ENCODE assay signal across 19 cellular contexts in genomic region chr2:237289134-237289533, GRCh38.
A peak's percentile ranks its signal among the peaks of the same experiment; 100 is the strongest.
DNase-seq lines count a peak whose midpoint lies in the region; ATAC-seq, FAIRE-seq and TF ChIP-seq lines count a peak whose summit lies in the region.
"Had no signal": no experiment of that assay in that cellular context is flagged by ENCODE, and none has a peak within 500 bp of the region (broad histone marks: within the 10 kb centered on the region; RNA-seq: fewer than 3 reads in every experiment).

No MANE protein-coding gene starts in this region.

- no peaks in the 10 kb centered on the region for H3K9me1 ChIP-seq in keratinocyte (ENCODE audit: control insufficient read depth, extremely low read depth, insufficient read depth, low read length)

- H2BK120ac ChIP-seq in trophoblast cell (ENCODE audit: insufficient read depth, low read length, poor library complexity): peak overlapping the region; percentile 73

- H3K4me2 ChIP-seq in keratinocyte (ENCODE audit: control insufficient read depth, extremely low read depth, insufficient read depth, low read depth, low read length) (no peak overlapping the region), trophoblast cell (ENCODE audit: low read length) (no peak overlapping the region)
- H3K4me2 ChIP-seq: BLaER1, GM23338 had no signal

- peak; percentile 23 for FAIRE-seq in keratinocyte (lab: Jason Lieb, UNC)
- FAIRE-seq: G401.6, GM12892 had no signal

- peak overlapping the region; percentile 93 for H2BK12ac ChIP-seq in trophoblast cell (ENCODE audit: low read length)

- H3K4me1 ChIP-seq in Panc1 (ENCODE audit: control insufficient read depth, insufficient read depth, low read length): peaks cover 26% of the 10 kb centered on the region
- peaks cover 18% of the 10 kb centered on the region for H3K4me1 ChIP-seq in keratinocyte (ENCODE audit: control insufficient read depth, extremely low read depth, insufficient read depth, low read length)
- H3K4me1 ChIP-seq in trophoblast cell (ENCODE audit: control insufficient read depth in 1 of 2, insufficient read depth in 2 of 2, low read length in 2 of 2): peaks cover 4 to 5% of the 10 kb centered on the region in 2 experiments
- peaks cover 18 to 29% (median 22%) of the 10 kb centered on the region in 4 donors for H3K4me1 ChIP-seq in transverse colon

- intact Hi-C loops in Panc1 (cut with micrococcal nuclease; ENCODE audit: unreplicated experiment) (no loop called here), transverse colon (cut with DNase I; ENCODE audit: low total_unique reads) (no loop called here)

- peak overlapping the region; percentile 67 for H3K18ac ChIP-seq in trophoblast cell (ENCODE audit: low read length)

- H3K14ac ChIP-seq in trophoblast cell (ENCODE audit: low read length): peak overlapping the region; percentile 68

- in situ Hi-C loops in Panc1 (cut with HindIII; ENCODE audit: low pct_unique_long_range_greater_than_20kb, low sequenced_read_pairs) (no loop called here), transverse colon (cut with MboI; ENCODE audit: low pct_ligation_motif_present in 1 of 4, low pct_unique_long_range_greater_than_20kb in 1 of 4, low sequenced_read_pairs in 3 of 4) (no loop called here)

- H3K27ac ChIP-seq in Panc1 (ENCODE audit: low read length) (peak overlapping the region; percentile 65; the same call in 1 of the 2 replicates), keratinocyte (ENCODE audit: control insufficient read depth, insufficient read depth, low read length) (no peak overlapping the region), trophoblast cell (ENCODE audit: low read depth, low read length) (peak overlapping the region; percentile 5), transverse colon (peak overlapping the region; percentile 78 to 87 (median 83))
- H3K27ac ChIP-seq: BLaER1 had no signal

- H3K27me3 ChIP-seq in Panc1 (ENCODE audit: control insufficient read depth, insufficient read depth, low read length) (no peaks in the 10 kb centered on the region), keratinocyte (ENCODE audit: control insufficient read depth, extremely low read depth, insufficient read depth, low read length) (peaks cover 2% of the 10 kb centered on the region), trophoblast cell (ENCODE audit: insufficient read depth, low read length) (no peaks in the 10 kb centered on the region), transverse colon (peaks cover 6% of the 10 kb centered on the region)

- CTCF ChIA-PET in Panc1 (lab: Charles Lee): interaction anchor here (0.6 kb wide), 1 partner anchor 452 kb away, joined by 3 read pairs; no protein-coding TSS in a partner anchor

- peak overlapping the region; percentile 43 for H4K8ac ChIP-seq in trophoblast cell (ENCODE audit: low read depth, low read length)

- no peak for TF ChIP-seq POLR2A in transverse colon (IDR thresholded peaks at IDR 0.05)

- H3K4ac ChIP-seq in trophoblast cell (ENCODE audit: low read depth, low read length): peak overlapping the region; percentile 64

- H2AFZ ChIP-seq in keratinocyte (ENCODE audit: control insufficient read depth, low read length) (no peak overlapping the region), trophoblast cell (ENCODE audit: insufficient read depth, low read length, poor library complexity) (no peak overlapping the region)
- H2AFZ ChIP-seq: GM23338 had no signal

- DNase-seq in Panc1 (ENCODE audit: low read depth, low spot score): no peak
- DNase-seq in keratinocyte (ENCODE audit: low read depth, low spot score): no peak
- DNase-seq in trophoblast cell: no peak
- no peak for DNase-seq in transverse colon
- DNase-seq in activated effector memory CD4-positive, alpha-beta T cell treated with Interleukin-2 at 50 U/mL for 16 hours: no peak
- DNase-seq in DMS153 treated with DMSO at 0.1 percent for 48 hours (lab: John Stamatoyannopoulos, UW; ENCODE audit: unreplicated experiment): no peak
- DNase-seq in GM10266 (ENCODE audit: extremely low spot score): no peak
- DNase-seq: KG1, NCI-H1092, NCI-H1694, NCI-H2107, NCI-H226, NCI-H748 treated with DMSO at 0.1 percent for 48 hours had no signal

- peak overlapping the region; percentile 91 for H4K91ac ChIP-seq in trophoblast cell (ENCODE audit: low read depth, low read length)

- H3K4me3 ChIP-seq in Panc1 (ENCODE audit: low read depth in 2 of 2, low read length in 2 of 2) (no peak overlapping the region), keratinocyte (ENCODE audit: control insufficient read depth in 2 of 3, extremely low read depth in 1 of 3, insufficient read depth in 2 of 3, low read depth in 1 of 3, low read length in 3 of 3) (no peak overlapping the region), trophoblast cell (ENCODE audit: low read depth, low read length) (no peak overlapping the region), transverse colon (no peak overlapping the region)
- H3K4me3 ChIP-seq: BLaER1, GM23338 had no signal

- no TSS peak for BruUV-seq in Panc1 (replicated peaks; lab: Mats Ljungman, UMichigan)

- H3K36me3 ChIP-seq in Panc1 (ENCODE audit: control insufficient read depth, insufficient read depth, low read length): no peaks in the 10 kb centered on the region
- H3K36me3 ChIP-seq in keratinocyte (ENCODE audit: control insufficient read depth in 2 of 2, extremely low read depth in 1 of 2, insufficient read depth in 2 of 2, low read length in 2 of 2): no peaks in the 10 kb centered on the region
- no peaks in the 10 kb centered on the region for H3K36me3 ChIP-seq in trophoblast cell (ENCODE audit: control insufficient read depth in 1 of 2, insufficient read depth in 2 of 2, low read length in 2 of 2)
- H3K36me3 ChIP-seq in transverse colon: no peaks in the 10 kb centered on the region
- H3K36me3 ChIP-seq: BLaER1 had no signal

- H4K20me1 ChIP-seq in keratinocyte (ENCODE audit: control insufficient read depth, extremely low read depth, insufficient read depth, low read length): no peaks in the 10 kb centered on the region
- H4K20me1 ChIP-seq: BLaER1 had no signal

- peak overlapping the region; percentile 36 for H2AK5ac ChIP-seq in trophoblast cell (ENCODE audit: low read length)

- peaks cover 39% of the 10 kb centered on the region for H3K79me1 ChIP-seq in trophoblast cell (ENCODE audit: low read length)

- H3K9ac ChIP-seq in keratinocyte (ENCODE audit: control insufficient read depth, extremely low read depth, insufficient read depth, low read length): no peak overlapping the region
- H3K9ac ChIP-seq in trophoblast cell (ENCODE audit: low read length): no peak overlapping the region
- H3K9ac ChIP-seq: BLaER1 had no signal

- H4K12ac ChIP-seq in trophoblast cell (ENCODE audit: low read depth, low read length): no peak overlapping the region

- dilution Hi-C loops in keratinocyte (cut with MboI; ENCODE audit: extremely low pct_ligation_motif_present, low sequenced_read_pairs): no loop called here

- WGBS in trophoblast cell (ENCODE audit: extremely low coverage, insufficient coverage, insufficient read length): no CpG with 5 or more reads among the region's 7 CpGs
- WGBS in transverse colon (ENCODE audit: low coverage in 1 of 2), 2 donors: 41 to 54% methylated on average over 3 to 7 of the region's 7 CpGs

- no peak for ATAC-seq in Panc1
- ATAC-seq: GM23338, Right ventricle myocardium inferior, SK-N-SH treated with all-trans-retinoic acid at 6 μM for 48 hours had no signal

- POLR2A ChIA-PET in Panc1 (lab: Charles Lee): no interaction called here

- TF ChIP-seq EP300 in transverse colon (IDR thresholded peaks at IDR 0.05; ENCODE audit: low read depth): no peak

- no peak overlapping the region for H3K23ac ChIP-seq in trophoblast cell (ENCODE audit: low read length)

- peak overlapping the region; percentile 44 for H2BK5ac ChIP-seq in trophoblast cell (ENCODE audit: low read depth, low read length, poor library complexity)

- H3K79me2 ChIP-seq in keratinocyte (ENCODE audit: control insufficient read depth, insufficient read depth, low read length): no peaks in the 10 kb centered on the region
- H3K79me2 ChIP-seq in trophoblast cell (ENCODE audit: control insufficient read depth, insufficient read depth, low read length, poor library complexity): peaks cover 5% of the 10 kb centered on the region

- H3K9me3 ChIP-seq in Panc1 (ENCODE audit: control insufficient read depth, insufficient read depth, low read depth, low read length) (no peaks in the 10 kb centered on the region; the same call in 1 of the 2 replicates), keratinocyte (ENCODE audit: control insufficient read depth, low read depth, low read length) (no peaks in the 10 kb centered on the region), trophoblast cell (ENCODE audit: insufficient read depth, low read depth, low read length) (no peaks in the 10 kb centered on the region), transverse colon (no peaks in the 10 kb centered on the region)

- TF ChIP-seq CTCF in Panc1 (IDR thresholded peaks at IDR 0.05) (no peak), keratinocyte (optimal IDR thresholded peaks at IDR 0.05 in 1 of 3, IDR thresholded peaks at IDR 0.05 in 1 of 3, conservative IDR thresholded peaks at IDR 0.05 in 1 of 3; ENCODE audit: extremely low read depth in 1 of 3, insufficient read depth in 2 of 3, low read length in 3 of 3) (no peak), transverse colon (IDR thresholded peaks at IDR 0.05) (no peak), GM10266 (IDR thresholded peaks at IDR 0.05; ENCODE audit: control insufficient read depth, insufficient read depth, low read depth, missing control alignments) (no peak)
